In the genomic region with DNA sequence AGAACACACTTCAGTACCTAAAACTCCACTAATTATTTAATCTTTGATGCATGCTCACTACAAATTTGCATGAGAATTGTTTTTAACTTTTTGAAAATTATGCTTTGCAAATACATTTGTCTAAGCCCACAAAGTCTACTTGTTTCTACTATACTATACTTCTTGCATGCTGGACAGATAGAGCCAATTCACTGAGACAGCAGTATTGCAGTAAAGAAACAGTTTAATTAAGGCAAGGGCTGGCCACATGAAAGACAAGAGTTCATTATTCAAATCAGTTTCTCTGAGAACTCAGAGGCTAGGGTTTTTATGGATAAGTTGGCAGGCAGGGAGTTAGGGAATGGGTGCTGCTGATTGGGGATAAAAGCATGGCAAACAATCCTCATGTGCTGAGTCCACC, we compare ENCODE assay signal across 22 cellular contexts. TPM values are rescaled to one million over a fixed set of nuclear protein-coding genes. Genes with fewer than 3 reads are reported as not detected.
"Had no signal": no experiment of that assay in that cellular context is flagged by ENCODE, and none has a peak within 500 bp of the region (broad histone marks: within the 10 kb centered on the region; RNA-seq: fewer than 3 reads in every experiment).

No MANE protein-coding gene starts in this region.

- H3K9me3 ChIP-seq: ascending aorta, colonic mucosa, lower lobe of right lung, suprapubic skin, transverse colon, vagina had no signal

- H3K27me3 ChIP-seq: ascending aorta, colonic mucosa, suprapubic skin, transverse colon, vagina had no signal

- H3K27me3 Mint-ChIP-seq: central memory CD8-positive, alpha-beta T cell; stimulated activated naive CD8-positive, alpha-beta T cell treated with anti-CD3 and anti-CD28 coated beads, Interleukin-15, Interleukin-2, amounts not matched to agents 100 ng/mL and 50 ng/mL, for 24 hours had no signal

- H3K27ac Mint-ChIP-seq: endodermal cell, nephron progenitor cell had no signal

- H3K9me3 Mint-ChIP-seq: central memory CD8-positive, alpha-beta T cell; stimulated activated naive CD8-positive, alpha-beta T cell treated with anti-CD3 and anti-CD28 coated beads, Interleukin-15, Interleukin-2, amounts not matched to agents 100 ng/mL and 50 ng/mL, for 24 hours had no signal

- H3K4me1 ChIP-seq: ascending aorta, colonic mucosa, suprapubic skin, transverse colon, vagina had no signal

- DNase-seq: activated gamma-delta T cell treated with Interleukin-2 at 50 U/mL for 16 hours, colonic mucosa, endodermal cell, foreskin fibroblast, left colon, lower lobe of right lung, nephron progenitor cell, occipital lobe, posterior cingulate gyrus, transverse colon had no signal

- H3K27ac ChIP-seq: ascending aorta, colonic mucosa, epithelial cell of prostate, lower lobe of right lung, suprapubic skin, transverse colon, vagina had no signal

- H3K4me3 ChIP-seq: ascending aorta, colonic mucosa, lower lobe of right lung, suprapubic skin, transverse colon, vagina had no signal

- H3K36me3 ChIP-seq: ascending aorta, colonic mucosa, lower lobe of right lung, suprapubic skin, transverse colon, vagina had no signal

- H3K4me1 Mint-ChIP-seq: central memory CD8-positive, alpha-beta T cell; endodermal cell had no signal

- ATAC-seq: left colon, lower lobe of right lung, SK-N-SH treated with all-trans-retinoic acid at 6 μM for 48 hours had no signal

- H3K4me3 Mint-ChIP-seq: central memory CD8-positive, alpha-beta T cell; endodermal cell; nephron progenitor cell; stimulated activated naive CD8-positive, alpha-beta T cell treated with anti-CD3 and anti-CD28 coated beads, Interleukin-15, Interleukin-2, amounts not matched to agents 100 ng/mL and 50 ng/mL, for 24 hours had no signal

RNA-seq across cellular contexts. Expression of a gene that starts 6.0 kb away (rescaled TPM):
- total RNA-seq: ascending aorta had no signal

RNA-seq across cellular contexts. Expression of a gene that starts 15.6 kb away (rescaled TPM):
- total RNA-seq: ascending aorta; colonic mucosa; endodermal cell; glomerular endothelial cell; left colon; lower lobe of right lung; mesenteric fat pad; occipital lobe; renal cortical epithelial cell; skeletal muscle tissue; suprapubic skin; T-helper 1 cell treated with Interleukin-12 subunit alpha and Interleukin-12 subunit beta and Interleukin-4 antibody, amounts not matched to agents 30 ng/mL and 1 ng/mL, for 36 hours; transverse colon; vagina had no signal
